Comparison of ENCODE assay signal across 7 cellular contexts in genomic region chr10:24906372-24906771, GRCh38.
"Had no signal": no experiment of that assay in that cellular context is flagged by ENCODE, and none has a peak within 500 bp of the region (broad histone marks: within the 10 kb centered on the region; RNA-seq: fewer than 3 reads in every experiment).

No MANE protein-coding gene starts in this region.

- DNase-seq: GDM1, GF-D8 had no signal

- FAIRE-seq: G401.6, GM12891, GM12892, GM18507, GM19239 had no signal
